ENCODE assay signal across 26 cellular contexts in genomic region chr9:132422574-132422973, GRCh38. TPM values are rescaled to one million over a fixed set of nuclear protein-coding genes. Genes with fewer than 3 reads are reported as not detected.
DNase-seq lines count a peak whose midpoint lies in the region; ATAC-seq and TF ChIP-seq lines count a peak whose summit lies in the region.
"Had no signal": no experiment of that assay in that cellular context is flagged by ENCODE, and none has a peak within 500 bp of the region (broad histone marks: within the 10 kb centered on the region; RNA-seq: fewer than 3 reads in every experiment).

No MANE protein-coding gene starts in this region.

- POLR2A ChIA-PET in HEK293 (lab: Yijun Ruan, JAX): interaction anchor here (0.5 kb wide), 1 partner anchor 99 kb away, joined by 4 read pairs; no protein-coding TSS in a partner anchor
- POLR2A ChIA-PET in WTC11 (lab: Charles Lee): no interaction called here

- H3K4me2 ChIP-seq in neural progenitor cell: no peak overlapping the region
- H3K4me2 ChIP-seq: BLaER1 had no signal

- H3K79me2 ChIP-seq in neural progenitor cell (ENCODE audit: low read depth): no peaks in the 10 kb centered on the region

- H3F3A ChIP-seq in neural progenitor cell (ENCODE audit: low read depth): peaks cover 57% of the 10 kb centered on the region

- no peak overlapping the region for H3K9ac ChIP-seq in neural progenitor cell
- H3K9ac ChIP-seq: BLaER1 had no signal

- H3K4me3 ChIP-seq in HEK293 (ENCODE audit: low read depth, low read length) (no peak overlapping the region), neural progenitor cell (no peak overlapping the region)
- H3K4me3 ChIP-seq: BLaER1, GM12878 had no signal

- H3K9me3 Mint-ChIP-seq in WTC11: no peaks in the 10 kb centered on the region
- no peaks in the 10 kb centered on the region for H3K9me3 Mint-ChIP-seq in neural progenitor cell
- H3K9me3 Mint-ChIP-seq: CD4-positive, alpha-beta memory T cell; CD8-positive, alpha-beta memory T cell had no signal

- H3K27me3 Mint-ChIP-seq in WTC11 (ENCODE audit: low read depth): peaks cover 3% of the 10 kb centered on the region
- peaks cover 24% of the 10 kb centered on the region for H3K27me3 Mint-ChIP-seq in neural progenitor cell (ENCODE audit: insufficient read depth, low read depth)

- H2AFZ ChIP-seq in neural progenitor cell (replicated peaks): no peak overlapping the region

- H3K4me1 ChIP-seq in HEK293 (ENCODE audit: control insufficient read depth, insufficient read depth, low read length) (no peaks in the 10 kb centered on the region), neural progenitor cell (peaks cover 64% of the 10 kb centered on the region)

- peaks cover 61% of the 10 kb centered on the region for H3K27me3 ChIP-seq in neural progenitor cell
- H3K27me3 ChIP-seq: BE2C, BLaER1 had no signal

- H3K27ac ChIP-seq in HEK293 (ENCODE audit: extremely low read depth, low read depth, low read length) (no peak overlapping the region), neural progenitor cell (no peak overlapping the region)
- H3K27ac ChIP-seq: BLaER1 had no signal

- H3K27ac Mint-ChIP-seq in WTC11 (no peak overlapping the region), neural progenitor cell (peak overlapping the region; percentile 46)
- H3K27ac Mint-ChIP-seq: CD14-positive monocyte; CD4-positive, alpha-beta memory T cell; CD4-positive, CD25-positive, alpha-beta regulatory T cell had no signal

- no peak for TF ChIP-seq CTCF in HEK293 (tag by site-specific recombination; IDR thresholded peaks at IDR 0.05)
- no peak for TF ChIP-seq CTCF in WTC11 (IDR thresholded peaks at IDR 0.05)
- no peak for TF ChIP-seq CTCF in neural progenitor cell (IDR thresholded peaks at IDR 0.05)

- CTCF ChIA-PET in HEK293 (lab: Yijun Ruan, JAX) (interaction anchor here (0.6 to 1.0 kb wide), 2 partner anchors 376 to 1086 kb away, joined by 3 to 4 read pairs; no protein-coding TSS in a partner anchor), WTC11 (lab: Charles Lee) (interaction anchor here (1.9 kb wide), 1 partner anchor 25 kb away, joined by 5 read pairs; no protein-coding TSS in a partner anchor)

- peak; percentile 33; the same call in 1 of the 2 replicates for ATAC-seq in WTC11
- ATAC-seq: GM12878 had no signal

- H3K36me3 ChIP-seq in HEK293 (ENCODE audit: control insufficient read depth in 2 of 2, insufficient read depth in 1 of 2, low read length in 2 of 2) (no peaks in the 10 kb centered on the region), neural progenitor cell (no peaks in the 10 kb centered on the region)
- H3K36me3 ChIP-seq: BE2C, BLaER1 had no signal

- H4K20me1 ChIP-seq in neural progenitor cell (ENCODE audit: low read depth): peaks cover 3% of the 10 kb centered on the region
- H4K20me1 ChIP-seq: BLaER1 had no signal

- H3K4me3 Mint-ChIP-seq in WTC11 (no peak overlapping the region), neural progenitor cell (no peak overlapping the region)
- H3K4me3 Mint-ChIP-seq: CD4-positive, CD25-positive, alpha-beta regulatory T cell; CD8-positive, alpha-beta memory T cell had no signal

- H3K4me1 Mint-ChIP-seq in WTC11 (peaks cover 41% of the 10 kb centered on the region), neural progenitor cell (peaks cover 79% of the 10 kb centered on the region)
- H3K4me1 Mint-ChIP-seq: CD14-positive monocyte; CD4-positive, alpha-beta memory T cell; CD4-positive, CD25-positive, alpha-beta regulatory T cell; CD8-positive, alpha-beta memory T cell had no signal

- no peak for DNase-seq in WTC11 (ENCODE audit: low spot score)
- no peak for DNase-seq in neural progenitor cell (ENCODE audit: low spot score)
- DNase-seq in HT-29 (ENCODE audit: low spot score): no peak
- DNase-seq in pons (ENCODE audit: low spot score): no peak
- DNase-seq: 8988T; ACHN; BE2C; C1 segment of cervical spinal cord; CD4-positive, alpha-beta memory T cell; CD4-positive, CD25-positive, alpha-beta regulatory T cell; CD8-positive, alpha-beta memory T cell; COR-L47; DMS 273 treated with DMSO at 0.1 percent for 48 hours; DMS153; DMS53; DMS79; DND-41; EL; GDM1 had no signal

- H3K36me3 Mint-ChIP-seq in WTC11 (no peaks in the 10 kb centered on the region), neural progenitor cell (no peaks in the 10 kb centered on the region)
- H3K36me3 Mint-ChIP-seq: CD14-positive monocyte; CD4-positive, alpha-beta memory T cell; CD4-positive, CD25-positive, alpha-beta regulatory T cell; CD8-positive, alpha-beta memory T cell had no signal

- H3K9me3 ChIP-seq in HEK293 (ENCODE audit: control insufficient read depth, insufficient read depth, low read depth, low read length): no peaks in the 10 kb centered on the region
- H3K9me3 ChIP-seq in neural progenitor cell (ENCODE audit: low read depth): no peaks in the 10 kb centered on the region
- H3K9me3 ChIP-seq: BE2C, BLaER1 had no signal

TF ChIP-seq in HEK293, 187 proteins besides CTCF, POLR2A, EP300 and RAD21:
- TF ChIP-seq SCRT2 (tag by site-specific recombination; IDR thresholded peaks at IDR 0.05) (peak; percentile 72; the same call in 1 of the 2 replicates), ZNF488 (tag by site-specific recombination; IDR thresholded peaks at IDR 0.05) (no peak)

TF ChIP-seq in WTC11, 78 proteins besides CTCF, POLR2A, EP300 and RAD21 (continues in another document):
- no peak for TF ChIP-seq ZNF423 (CRISPR knock-in tag; IDR thresholded peaks at IDR 0.05)
- no peak for TF ChIP-seq HMGXB4 (CRISPR knock-in tag; IDR thresholded peaks at IDR 0.05)
- TF ChIP-seq ZNF263 (CRISPR knock-in tag; IDR thresholded peaks at IDR 0.05; ENCODE audit: low read depth): no peak
- TF ChIP-seq GRHL2 (CRISPR knock-in tag; IDR thresholded peaks at IDR 0.05; ENCODE audit: insufficient replicate concordance, severe bottlenecking): no peak
- TF ChIP-seq ETV6 (CRISPR knock-in tag; IDR thresholded peaks at IDR 0.05): no peak
- no peak; the same call in 1 of the 2 replicates for TF ChIP-seq SMAD4 (CRISPR knock-in tag; IDR thresholded peaks at IDR 0.05)
- TF ChIP-seq JUN (CRISPR knock-in tag; IDR thresholded peaks at IDR 0.05): no peak
- no peak for TF ChIP-seq AR (CRISPR knock-in tag; IDR thresholded peaks at IDR 0.05)
- no peak for TF ChIP-seq PREB (CRISPR knock-in tag; IDR thresholded peaks at IDR 0.05; ENCODE audit: borderline replicate concordance)
- no peak for TF ChIP-seq ZNF219 (CRISPR knock-in tag; IDR thresholded peaks at IDR 0.05; ENCODE audit: borderline replicate concordance)

RNA-seq across cellular contexts. Expression of gene CFAP77, which starts 12.6 kb away (rescaled TPM):
- total RNA-seq in WTC11 (2021): 0.96 to 1.2 TPM (median 1.2 TPM) in 3 replicates
- 1.8 and 3.6 TPM in 2 replicates for total RNA-seq in neural progenitor cell (ENCODE audit: low replicate concordance)
- total RNA-seq in HT-29 (2014; rRNA removed; shearing (Covaris generic)): not detected in 2 replicates
- total RNA-seq: A673; CD4-positive, alpha-beta memory T cell; CD4-positive, CD25-positive, alpha-beta regulatory T cell; CD8-positive, alpha-beta memory T cell; Daoy; G401; GM12878 had no signal

RNA-seq across cellular contexts. Expression of gene TTF1, which starts 15.9 kb away (rescaled TPM):
- total RNA-seq in WTC11 (2021) (18.3 to 23.8 TPM (median 20.5 TPM) in 3 replicates), neural progenitor cell (ENCODE audit: low replicate concordance) (28.6 and 29.5 TPM in 2 replicates)
- 6.4 and 7.9 TPM in 2 replicates for total RNA-seq in HT-29 (2014; rRNA removed; shearing (Covaris generic))
